Comparison of ENCODE assay signal across 1 cellular context in genomic region chr1:24642481-24643361, GRCh38.
TF ChIP-seq lines count a peak whose summit lies in the region.

TSS of gene SRRM1 (plus strand) at chr1:24643302. CDS start at chr1:24643327, 25 bp downstream.

TF ChIP-seq in HepG2, 621 proteins besides CTCF, POLR2A, EP300 and RAD21 (continued from another document and continues in another):
- TF ChIP-seq FOXP4 (CRISPR knock-in tag; IDR thresholded peaks at IDR 0.05) (peak; percentile 72; the same call in 1 of the 2 replicates), ZNF17 (CRISPR knock-in tag; IDR thresholded peaks at IDR 0.05) (0 out of 2 replicates have a peak, but pooled peaks have one; percentile 26), ZNF557 (CRISPR knock-in tag; IDR thresholded peaks at IDR 0.05) (no peak), HNF1A (IDR thresholded peaks at IDR 0.05; ENCODE audit: low read depth) (no peak), HNF1A (CRISPR knock-in tag; IDR thresholded peaks at IDR 0.05; ENCODE audit: borderline replicate concordance) (peak; percentile 48; the same call in 1 of the 2 replicates), NR2F2 (IDR thresholded peaks at IDR 0.05; ENCODE audit: borderline replicate concordance, low read depth) (peak; percentile 41; the same call in 1 of the 2 replicates), ZSCAN9 (CRISPR knock-in tag; IDR thresholded peaks at IDR 0.05; ENCODE audit: borderline replicate concordance) (peak; percentile 88), ZNF230 (CRISPR knock-in tag; IDR thresholded peaks at IDR 0.05) (peak; percentile 80; the same call in 1 of the 2 replicates), ZNF512B (CRISPR knock-in tag; IDR thresholded peaks at IDR 0.05; ENCODE audit: borderline replicate concordance) (no peak), DR1 (CRISPR knock-in tag; IDR thresholded peaks at IDR 0.05) (peak; percentile 82; the same call in 1 of the 2 replicates), MTERF4 (CRISPR knock-in tag; IDR thresholded peaks at IDR 0.05) (peak; percentile 89), ZNF331 (CRISPR knock-in tag; IDR thresholded peaks at IDR 0.05) (peak; percentile 58), SPEN (CRISPR knock-in tag; IDR thresholded peaks at IDR 0.05; ENCODE audit: low read depth) (peak; percentile 82), ZNF281 (CRISPR knock-in tag; IDR thresholded peaks at IDR 0.05; ENCODE audit: borderline replicate concordance) (no peak), ZC3H13 (CRISPR knock-in tag; IDR thresholded peaks at IDR 0.05) (peak; percentile 29), TBL1XR1 (IDR thresholded peaks at IDR 0.05; ENCODE audit: borderline replicate concordance, low read length, partially characterized antibody) (peak; percentile 58), THAP11 (CRISPR knock-in tag; IDR thresholded peaks at IDR 0.05) (peak; percentile 94), ZNF768 (CRISPR knock-in tag; IDR thresholded peaks at IDR 0.05) (0 out of 2 replicates have a peak, but pooled peaks have one; percentile 22), TEAD3 (CRISPR knock-in tag; optimal IDR thresholded peaks at IDR 0.05; ENCODE audit: borderline replicate concordance) (peak; percentile 82), CREB3 (CRISPR knock-in tag; IDR thresholded peaks at IDR 0.05) (peak; percentile 44; the same call in 1 of the 2 replicates), ZNF761 (CRISPR knock-in tag; conservative IDR thresholded peaks at IDR 0.05) (0 out of 2 replicates have a peak, but pooled peaks have one; percentile 25), ZNF790 (CRISPR knock-in tag; IDR thresholded peaks at IDR 0.05; ENCODE audit: borderline replicate concordance) (peak; percentile 72; the same call in 1 of the 2 replicates), CBX2 (IDR thresholded peaks at IDR 0.05; ENCODE audit: low read depth, low read length) (no peak), CBX2 (CRISPR knock-in tag; IDR thresholded peaks at IDR 0.05; ENCODE audit: low read depth) (0 out of 2 replicates have a peak, but pooled peaks have one; percentile 83), ZGPAT (CRISPR knock-in tag; IDR thresholded peaks at IDR 0.05) (peak; percentile 71), BHLHE40 (IDR thresholded peaks at IDR 0.05; ENCODE audit: low read length) (peak; percentile 92), MEF2D (CRISPR knock-in tag; IDR thresholded peaks at IDR 0.05) (0 out of 2 replicates have a peak, but pooled peaks have one; percentile 59), ZNF44 (CRISPR knock-in tag; IDR thresholded peaks at IDR 0.05) (no peak)
- TF ChIP-seq, protein P1, sequence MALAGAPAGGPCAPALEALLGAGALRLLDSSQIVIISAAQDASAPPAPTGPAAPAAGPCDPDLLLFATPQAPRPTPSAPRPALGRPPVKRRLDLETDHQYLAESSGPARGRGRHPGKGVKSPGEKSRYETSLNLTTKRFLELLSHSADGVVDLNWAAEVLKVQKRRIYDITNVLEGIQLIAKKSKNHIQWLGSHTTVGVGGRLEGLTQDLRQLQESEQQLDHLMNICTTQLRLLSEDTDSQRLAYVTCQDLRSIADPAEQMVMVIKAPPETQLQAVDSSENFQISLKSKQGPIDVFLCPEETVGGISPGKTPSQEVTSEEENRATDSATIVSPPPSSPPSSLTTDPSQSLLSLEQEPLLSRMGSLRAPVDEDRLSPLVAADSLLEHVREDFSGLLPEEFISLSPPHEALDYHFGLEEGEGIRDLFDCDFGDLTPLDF (CRISPR knock-in tag; IDR thresholded peaks at IDR 0.05) = peak; percentile 55; the same call in 1 of the 2 replicates
- TF ChIP-seq, protein P2, sequence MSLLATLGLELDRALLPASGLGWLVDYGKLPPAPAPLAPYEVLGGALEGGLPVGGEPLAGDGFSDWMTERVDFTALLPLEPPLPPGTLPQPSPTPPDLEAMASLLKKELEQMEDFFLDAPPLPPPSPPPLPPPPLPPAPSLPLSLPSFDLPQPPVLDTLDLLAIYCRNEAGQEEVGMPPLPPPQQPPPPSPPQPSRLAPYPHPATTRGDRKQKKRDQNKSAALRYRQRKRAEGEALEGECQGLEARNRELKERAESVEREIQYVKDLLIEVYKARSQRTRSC (CRISPR knock-in tag; IDR thresholded peaks at IDR 0.05; ENCODE audit: low read depth) = peak; percentile 40; the same call in 1 of the 2 replicates
- TF ChIP-seq, protein P3, sequence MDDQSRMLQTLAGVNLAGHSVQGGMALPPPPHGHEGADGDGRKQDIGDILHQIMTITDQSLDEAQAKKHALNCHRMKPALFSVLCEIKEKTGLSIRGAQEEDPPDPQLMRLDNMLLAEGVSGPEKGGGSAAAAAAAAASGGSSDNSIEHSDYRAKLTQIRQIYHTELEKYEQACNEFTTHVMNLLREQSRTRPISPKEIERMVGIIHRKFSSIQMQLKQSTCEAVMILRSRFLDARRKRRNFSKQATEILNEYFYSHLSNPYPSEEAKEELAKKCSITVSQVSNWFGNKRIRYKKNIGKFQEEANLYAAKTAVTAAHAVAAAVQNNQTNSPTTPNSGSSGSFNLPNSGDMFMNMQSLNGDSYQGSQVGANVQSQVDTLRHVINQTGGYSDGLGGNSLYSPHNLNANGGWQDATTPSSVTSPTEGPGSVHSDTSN (CRISPR knock-in tag; IDR thresholded peaks at IDR 0.05; ENCODE audit: borderline replicate concordance) = peak; percentile 76; the same call in 1 of the 2 replicates
- TF ChIP-seq, protein P4, sequence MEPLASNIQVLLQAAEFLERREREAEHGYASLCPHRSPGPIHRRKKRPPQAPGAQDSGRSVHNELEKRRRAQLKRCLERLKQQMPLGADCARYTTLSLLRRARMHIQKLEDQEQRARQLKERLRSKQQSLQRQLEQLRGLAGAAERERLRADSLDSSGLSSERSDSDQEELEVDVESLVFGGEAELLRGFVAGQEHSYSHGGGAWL (CRISPR knock-in tag; IDR thresholded peaks at IDR 0.05) = peak; percentile 37
- TF ChIP-seq, protein P5, sequence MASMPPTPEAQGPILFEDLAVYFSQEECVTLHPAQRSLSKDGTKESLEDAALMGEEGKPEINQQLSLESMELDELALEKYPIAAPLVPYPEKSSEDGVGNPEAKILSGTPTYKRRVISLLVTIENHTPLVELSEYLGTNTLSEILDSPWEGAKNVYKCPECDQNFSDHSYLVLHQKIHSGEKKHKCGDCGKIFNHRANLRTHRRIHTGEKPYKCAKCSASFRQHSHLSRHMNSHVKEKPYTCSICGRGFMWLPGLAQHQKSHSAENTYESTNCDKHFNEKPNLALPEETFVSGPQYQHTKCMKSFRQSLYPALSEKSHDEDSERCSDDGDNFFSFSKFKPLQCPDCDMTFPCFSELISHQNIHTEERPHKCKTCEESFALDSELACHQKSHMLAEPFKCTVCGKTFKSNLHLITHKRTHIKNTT (CRISPR knock-in tag; IDR thresholded peaks at IDR 0.05) = no peak
